8 cellular contexts compared by ENCODE assay signal in the genomic region with DNA sequence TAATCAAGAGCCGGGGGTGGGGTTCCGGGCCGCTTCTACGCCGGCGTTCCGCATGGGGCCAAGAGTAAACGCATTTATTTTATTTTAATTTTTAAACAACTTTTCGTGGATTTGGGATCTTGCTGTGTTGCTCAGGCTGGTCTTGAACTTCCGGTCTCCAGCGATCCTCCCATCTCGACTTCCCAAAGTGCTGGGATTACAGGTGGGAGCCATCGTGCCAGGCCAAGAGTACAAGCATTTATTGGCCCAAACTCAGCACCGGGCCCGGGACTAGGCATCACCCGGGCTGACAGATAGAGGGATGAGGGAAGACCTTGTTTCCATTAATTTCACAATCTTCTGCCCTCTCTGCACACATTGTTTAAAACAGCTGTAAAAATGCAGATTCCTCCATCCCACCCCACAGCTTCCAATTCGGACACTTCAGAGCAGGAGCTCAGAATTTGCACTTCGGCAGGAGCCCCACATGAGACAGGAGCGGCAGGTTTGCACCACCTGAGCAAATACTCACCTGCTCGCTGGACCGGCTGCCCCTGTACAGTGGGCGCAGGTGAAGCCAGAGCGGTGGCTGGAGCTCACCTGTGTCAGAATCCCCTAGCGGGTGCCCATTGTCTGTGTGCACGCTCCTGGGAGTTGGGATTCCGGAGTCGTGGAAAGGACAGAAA. TPM values are rescaled to one million over a fixed set of nuclear protein-coding genes. Genes with fewer than 3 reads are reported as not detected.
DNase-seq lines count a peak whose midpoint lies in the region; ATAC-seq and TF ChIP-seq lines count a peak whose summit lies in the region.

No MANE protein-coding gene starts in this region.

- no peak for ATAC-seq in HG02840 (IDR thresholded peaks at IDR 0.05; ENCODE audit: low FRiP score, unreplicated experiment)
- no peak for ATAC-seq in GM18519 (IDR thresholded peaks at IDR 0.05; ENCODE audit: low FRiP score, unreplicated experiment)

- no peak overlapping the region for H3K27ac ChIP-seq in coronary artery
- H3K27ac ChIP-seq in neutrophil: no peak overlapping the region

- no peaks in the 10 kb centered on the region for H3K9me3 ChIP-seq in MG63
- no peaks in the 10 kb centered on the region for H3K9me3 ChIP-seq in neutrophil

- DNase-seq in Caki2 (ENCODE audit: low read depth) (peak; percentile 25), MG63 (no peak), coronary artery (ENCODE audit: low spot score) (no peak), GM10266 (ENCODE audit: extremely low spot score) (no peak), NCI-H1694 (lab: John Stamatoyannopoulos, UW) (no peak)

- H3K4me3 ChIP-seq in MG63 (peak overlapping the region; percentile 68), coronary artery (peak overlapping the region; percentile 69), neutrophil (ENCODE audit: low read depth in 1 of 2, low read length in 1 of 2) (peak overlapping the region; percentile 39 to 87)

- H3K27me3 ChIP-seq in MG63 (no peaks in the 10 kb centered on the region), neutrophil (peaks cover 15% of the 10 kb centered on the region)

- in situ Hi-C loops in Caki2 (cut with HindIII; ENCODE audit: low pct_unique_long_range_greater_than_20kb, low sequenced_read_pairs): no loop called here

- TF ChIP-seq CTCF in coronary artery (IDR thresholded peaks at IDR 0.05): no peak
- TF ChIP-seq CTCF in neutrophil (IDR thresholded peaks at IDR 0.05): no peak
- no peak for TF ChIP-seq CTCF in GM10266 (IDR thresholded peaks at IDR 0.05; ENCODE audit: control insufficient read depth, insufficient read depth, low read depth, missing control alignments)

- no peaks in the 10 kb centered on the region for H3K36me3 ChIP-seq in MG63
- H3K36me3 ChIP-seq in neutrophil: no peaks in the 10 kb centered on the region

- H3K4me1 ChIP-seq in neutrophil (ENCODE audit: control insufficient read depth in 1 of 2, insufficient read depth in 1 of 2, low read depth in 1 of 2, low read length in 1 of 2): peaks cover 8 to 15% of the 10 kb centered on the region in 2 experiments

RNA-seq across cellular contexts. Expression of gene GINS2, which starts 0.7 kb away (rescaled TPM):
- 27.0 and 37.3 TPM in 2 replicates for total RNA-seq in Caki2 (2014; rRNA removed; shearing (Covaris generic); ENCODE audit: low replicate concordance)
- total RNA-seq in MG63 (2014; rRNA removed; shearing (Covaris generic); ENCODE audit: low replicate concordance): 12.8 and 19.2 TPM in 2 replicates
